In genomic region chr4:77095101-77095826, GRCh38 we compare ENCODE assay signal across 1 cellular context.
TF ChIP-seq lines count a peak whose summit lies in the region.

No MANE protein-coding gene starts in this region.

TF ChIP-seq in WTC11, 78 proteins besides CTCF, POLR2A, EP300 and RAD21 (continued from another document):
- TF ChIP-seq, protein P1, sequence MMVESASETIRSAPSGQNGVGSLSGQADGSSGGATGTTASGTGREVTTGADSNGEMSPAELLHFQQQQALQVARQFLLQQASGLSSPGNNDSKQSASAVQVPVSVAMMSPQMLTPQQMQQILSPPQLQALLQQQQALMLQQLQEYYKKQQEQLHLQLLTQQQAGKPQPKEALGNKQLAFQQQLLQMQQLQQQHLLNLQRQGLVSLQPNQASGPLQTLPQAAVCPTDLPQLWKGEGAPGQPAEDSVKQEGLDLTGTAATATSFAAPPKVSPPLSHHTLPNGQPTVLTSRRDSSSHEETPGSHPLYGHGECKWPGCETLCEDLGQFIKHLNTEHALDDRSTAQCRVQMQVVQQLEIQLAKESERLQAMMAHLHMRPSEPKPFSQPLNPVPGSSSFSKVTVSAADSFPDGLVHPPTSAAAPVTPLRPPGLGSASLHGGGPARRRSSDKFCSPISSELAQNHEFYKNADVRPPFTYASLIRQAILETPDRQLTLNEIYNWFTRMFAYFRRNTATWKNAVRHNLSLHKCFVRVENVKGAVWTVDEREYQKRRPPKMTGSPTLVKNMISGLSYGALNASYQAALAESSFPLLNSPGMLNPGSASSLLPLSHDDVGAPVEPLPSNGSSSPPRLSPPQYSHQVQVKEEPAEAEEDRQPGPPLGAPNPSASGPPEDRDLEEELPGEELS (CRISPR knock-in tag; IDR thresholded peaks at IDR 0.05): no peak
- TF ChIP-seq NFYB (CRISPR knock-in tag; conservative IDR thresholded peaks at IDR 0.05; ENCODE audit: low read depth): no peak
- TF ChIP-seq ZNF416 (CRISPR knock-in tag; IDR thresholded peaks at IDR 0.05): no peak
- TF ChIP-seq FOXJ3 (CRISPR knock-in tag; IDR thresholded peaks at IDR 0.05; ENCODE audit: borderline replicate concordance): no peak
- TF ChIP-seq HMGA2 (CRISPR knock-in tag; IDR thresholded peaks at IDR 0.05): no peak
